Comparison of ENCODE assay signal across 8 cellular contexts in genomic region chr1:62841587-62842169, GRCh38. TPM values are rescaled to one million over a fixed set of nuclear protein-coding genes. Genes with fewer than 3 reads are reported as not detected.
DNase-seq lines count a peak whose midpoint lies in the region; ATAC-seq and TF ChIP-seq lines count a peak whose summit lies in the region.

No MANE protein-coding gene starts in this region.

- in situ Hi-C loops in ACHN (cut with HindIII; ENCODE audit: low pct_ligation_motif_present, low pct_unique_long_range_greater_than_20kb, low sequenced_read_pairs) (no loop called here), gastrocnemius medialis (cut with MboI; ENCODE audit: low sequenced_read_pairs in 4 of 4) (loop anchor here in 2 of 4 donors (25.0 kb wide), 2 partner anchors 596 to 696 kb away; no protein-coding TSS in a partner anchor)

- H3K27ac ChIP-seq in gastrocnemius medialis, result no peak overlapping the region

- no peaks in the 10 kb centered on the region for H3K27me3 Mint-ChIP-seq in activated CD8-positive, alpha-beta T cell treated with anti-CD3 and anti-CD28 coated beads for 36 hours

- peaks cover 4% of the 10 kb centered on the region in 2 donors for H3K4me1 ChIP-seq in gastrocnemius medialis

- TF ChIP-seq CTCF in activated CD8-positive, alpha-beta T cell treated with anti-CD3 and anti-CD28 coated beads for 36 hours (IDR thresholded peaks at IDR 0.05), result peak; percentile 82
- TF ChIP-seq CTCF in gastrocnemius medialis (IDR thresholded peaks at IDR 0.05 in 4 of 5, conservative IDR thresholded peaks at IDR 0.05 in 1 of 5), result peak; percentile 40 to 72 (median 51)

- intact Hi-C loops in activated CD8-positive, alpha-beta T cell treated with anti-CD3 and anti-CD28 coated beads for 36 hours (cut with micrococcal nuclease), result no loop called here
- intact Hi-C loops in left ventricle myocardium superior (cut with micrococcal nuclease), result no loop called here
- intact Hi-C loops in gastrocnemius medialis (cut with DNase I; ENCODE audit: low total_unique reads), result loop anchor here (5.0 to 10.0 kb wide), 3 partner anchors 601 to 1403 kb away; no protein-coding TSS in a partner anchor

- no peak overlapping the region for H3K4me3 Mint-ChIP-seq in activated CD8-positive, alpha-beta T cell treated with anti-CD3 and anti-CD28 coated beads for 36 hours

- H3K4me1 Mint-ChIP-seq in activated CD8-positive, alpha-beta T cell treated with anti-CD3 and anti-CD28 coated beads for 36 hours (ENCODE audit: low read depth), result no peaks in the 10 kb centered on the region

- no peak overlapping the region for H3K27ac Mint-ChIP-seq in activated CD8-positive, alpha-beta T cell treated with anti-CD3 and anti-CD28 coated beads for 36 hours

- CTCF ChIA-PET in activated CD8-positive, alpha-beta T cell treated with anti-CD3 and anti-CD28 coated beads for 36 hours (lab: Charles Lee), result interaction anchor here (0.7 to 2.2 kb wide), 26 partner anchors 8 to 698 kb away, joined by 3 to 21 read pairs (median 5); no protein-coding TSS in a partner anchor

- H3K9me3 Mint-ChIP-seq in activated CD8-positive, alpha-beta T cell treated with anti-CD3 and anti-CD28 coated beads for 36 hours, result no peaks in the 10 kb centered on the region

- peak; percentile 54 for DNase-seq in ACHN
- DNase-seq in GM03348 (ENCODE audit: low spot score), result peak; percentile 73
- peak; percentile 70 for DNase-seq in NCI-H2171 treated with DMSO at 0.1 percent for 48 hours (lab: John Stamatoyannopoulos, UW)
- DNase-seq in activated CD8-positive, alpha-beta T cell treated with anti-CD3 and anti-CD28 coated beads for 36 hours, result peak; percentile 12
- DNase-seq in left ventricle myocardium superior, result no peak
- DNase-seq in gastrocnemius medialis, result peak in 1 of 2 donors; percentile 3

- ATAC-seq in HG02938 (IDR thresholded peaks at IDR 0.05; ENCODE audit: unreplicated experiment) (peak; percentile 75), left ventricle myocardium superior (peak; percentile 52), gastrocnemius medialis (peak; percentile 58 to 86), HG02623 (IDR thresholded peaks at IDR 0.05; ENCODE audit: unreplicated experiment) (no peak)
- ATAC-seq in activated CD8-positive, alpha-beta T cell treated with anti-CD3 and anti-CD28 coated beads for 36 hours, result peak; percentile 65

- no peak for TF ChIP-seq POLR2A in gastrocnemius medialis (IDR thresholded peaks at IDR 0.05)

- POLR2A ChIA-PET in activated CD8-positive, alpha-beta T cell treated with anti-CD3 and anti-CD28 coated beads for 36 hours (lab: Charles Lee), result interaction anchor here (0.6 kb wide), 1 partner anchor 324 kb away, joined by 3 read pairs; no protein-coding TSS in a partner anchor

- H3K36me3 Mint-ChIP-seq in activated CD8-positive, alpha-beta T cell treated with anti-CD3 and anti-CD28 coated beads for 36 hours (ENCODE audit: low read depth), result no peaks in the 10 kb centered on the region

- no peaks in the 10 kb centered on the region for H3K9me3 ChIP-seq in gastrocnemius medialis

- H3K36me3 ChIP-seq in gastrocnemius medialis, result no peaks in the 10 kb centered on the region

- no peaks in the 10 kb centered on the region for H3K27me3 ChIP-seq in gastrocnemius medialis

- no peak overlapping the region for H3K4me3 ChIP-seq in gastrocnemius medialis

RNA-seq across cellular contexts. Expression of gene ATG4C, which starts 57.7 kb away (rescaled TPM):
- 10 to 100 TPM; 13.7 to 15.5 TPM for total RNA-seq in activated CD8-positive, alpha-beta T cell treated with anti-CD3 and anti-CD28 coated beads for 36 hours
- 9.1 TPM for total RNA-seq in left ventricle myocardium superior
- total RNA-seq in gastrocnemius medialis, result 1 to 10 TPM; 2.5 to 5.8 (median 4.5) TPM
